ENCODE assay signal across 27 cellular contexts in genomic region chr17:50172130-50172529, GRCh38. TPM values are rescaled to one million over a fixed set of nuclear protein-coding genes. Genes with fewer than 3 reads are reported as not detected.
DNase-seq lines count a peak whose midpoint lies in the region; ATAC-seq and TF ChIP-seq lines count a peak whose summit lies in the region.
"Had no signal": no experiment of that assay in that cellular context is flagged by ENCODE, and none has a peak within 500 bp of the region (broad histone marks: within the 10 kb centered on the region; RNA-seq: fewer than 3 reads in every experiment).

No MANE protein-coding gene starts in this region.

- no peak overlapping the region for H3K56ac ChIP-seq in IMR-90 (ENCODE audit: extremely low read depth, insufficient read depth, low read length)

- H3K4me1 ChIP-seq in IMR-90 (ENCODE audit: control insufficient read depth, insufficient read depth, low read length), result peaks cover 20% of the 10 kb centered on the region
- peaks cover 27% of the 10 kb centered on the region for H3K4me1 ChIP-seq in hepatocyte (ENCODE audit: insufficient read depth)
- H3K4me1 ChIP-seq in gastrocnemius medialis, result peaks cover 68 to 69% of the 10 kb centered on the region in 2 donors
- H3K4me1 ChIP-seq: HAP-1 had no signal

- no peak overlapping the region for H3K14ac ChIP-seq in IMR-90 (replicated peaks; ENCODE audit: low read depth, low read length)

- BruUV-seq in IMR-90 (replicated peaks; lab: Mats Ljungman, UMichigan), result no TSS peak

- H3K27ac ChIP-seq in IMR-90 (ENCODE audit: insufficient read depth, low read length) (0 out of 2 replicates have a peak overlapping the region, but pooled peaks have one; percentile 9), hepatocyte (peak overlapping the region; percentile 83), gastrocnemius medialis (peak overlapping the region; percentile 98 to 100 (median 99))
- H3K27ac ChIP-seq: C4-2B, epithelial cell of prostate had no signal

- H2AK9ac ChIP-seq in IMR-90 (replicated peaks; ENCODE audit: low read depth, low read length, poor library complexity), result no peak overlapping the region

- POLR2A ChIA-PET in IMR-90 (lab: Charles Lee; ENCODE audit: unreplicated experiment), result no interaction called here

- no peak overlapping the region for H3K4me2 ChIP-seq in IMR-90 (ENCODE audit: low read depth, low read length)
- H3K4me2 ChIP-seq in hepatocyte, result no peak overlapping the region

- no peak overlapping the region for H2BK5ac ChIP-seq in IMR-90 (ENCODE audit: low read depth, low read length, poor library complexity, severe bottlenecking)

- no peaks in the 10 kb centered on the region for H3K27me3 ChIP-seq in IMR-90 (ENCODE audit: control insufficient read depth, insufficient read depth, low read length)
- H3K27me3 ChIP-seq in hepatocyte, result no peaks in the 10 kb centered on the region
- H3K27me3 ChIP-seq in gastrocnemius medialis, result no peaks in the 10 kb centered on the region
- H3K27me3 ChIP-seq: ovary, upper lobe of right lung had no signal

- no peak for TF ChIP-seq RAD21 in IMR-90 (IDR thresholded peaks at IDR 0.05; ENCODE audit: low read length)

- peaks cover 15% of the 10 kb centered on the region for H3K9me1 ChIP-seq in IMR-90 (ENCODE audit: insufficient read depth, low read length)

- ATAC-seq in IMR-90 (ENCODE audit: low read depth) (no peak), gastrocnemius medialis (no peak), GM19023 (IDR thresholded peaks at IDR 0.05; ENCODE audit: unreplicated experiment) (no peak), GM21825 (IDR thresholded peaks at IDR 0.05; ENCODE audit: unreplicated experiment) (no peak)
- ATAC-seq: left colon, upper lobe of right lung had no signal

- no peak overlapping the region for H4K5ac ChIP-seq in IMR-90 (ENCODE audit: low read depth, low read length)

- intact Hi-C loops in IMR-90 (cut with micrococcal nuclease) (loop anchor here (2.0 kb wide), 1 partner anchor 119 kb away; no protein-coding TSS in a partner anchor), gastrocnemius medialis (cut with DNase I; ENCODE audit: low total_unique reads) (no loop called here)

- H4K91ac ChIP-seq in IMR-90 (ENCODE audit: insufficient read depth, low read depth, low read length), result peak overlapping the region; percentile 40; the same call in 1 of the 2 replicates

- H2AFZ ChIP-seq in IMR-90 (replicated peaks; ENCODE audit: low read length, poor library complexity), result no peak overlapping the region
- H2AFZ ChIP-seq in hepatocyte, result no peak overlapping the region

- H2BK20ac ChIP-seq in IMR-90 (ENCODE audit: low read depth, low read length), result no peak overlapping the region

- no peaks in the 10 kb centered on the region for H3K9me2 ChIP-seq in hepatocyte (replicated peaks; ENCODE audit: insufficient read depth)

- H3K4me3 ChIP-seq in IMR-90 (ENCODE audit: insufficient read depth, low read depth, low read length) (no peak overlapping the region), hepatocyte (no peak overlapping the region), gastrocnemius medialis (no peak overlapping the region)
- H3K4me3 ChIP-seq: HAP-1, ovary, upper lobe of right lung had no signal

- H4K20me1 ChIP-seq in IMR-90 (ENCODE audit: insufficient read depth, low read length) (no peaks in the 10 kb centered on the region), hepatocyte (ENCODE audit: insufficient read depth, poor library complexity, severe bottlenecking) (no peaks in the 10 kb centered on the region)

- H2BK15ac ChIP-seq in IMR-90 (ENCODE audit: low read depth, low read length), result peak overlapping the region; percentile 36; the same call in 2 of the 3 replicates

- dilution Hi-C loops in IMR-90 (cut with HindIII; ENCODE audit: low sequenced_read_pairs, unreplicated experiment), result no loop called here

- no peak overlapping the region for H3K9ac ChIP-seq in IMR-90 (ENCODE audit: low read depth, low read length)

- H3K9me3 ChIP-seq in IMR-90 (ENCODE audit: control insufficient read depth, insufficient read depth, low read length), result no peaks in the 10 kb centered on the region
- H3K9me3 ChIP-seq in hepatocyte (ENCODE audit: low read depth), result no peaks in the 10 kb centered on the region
- H3K9me3 ChIP-seq in gastrocnemius medialis, result no peaks in the 10 kb centered on the region
- H3K9me3 ChIP-seq: Caco-2, HAP-1, ovary, upper lobe of right lung had no signal

- H3K79me1 ChIP-seq in IMR-90 (ENCODE audit: low read depth in 1 of 2, low read length in 2 of 2), result peaks cover 12 to 30% of the 10 kb centered on the region in 2 experiments; a peak in 3 of 4 replicates

- H3K23ac ChIP-seq in IMR-90 (ENCODE audit: low read depth, low read length), result no peak overlapping the region

- H3K36me3 ChIP-seq in IMR-90 (ENCODE audit: control insufficient read depth, insufficient read depth, low read length), result peaks cover 6% of the 10 kb centered on the region
- no peaks in the 10 kb centered on the region for H3K36me3 ChIP-seq in hepatocyte (replicated peaks; ENCODE audit: insufficient read depth, low read depth)
- H3K36me3 ChIP-seq in gastrocnemius medialis, result peaks cover 0 to 34% of the 10 kb centered on the region in 2 donors
- H3K36me3 ChIP-seq: HAP-1, ovary, upper lobe of right lung had no signal

- TF ChIP-seq POLR2A in IMR-90 (IDR thresholded peaks at IDR 0.05; ENCODE audit: low read depth, low read length) (0 out of 2 replicates have a peak, but pooled peaks have one; percentile 19), gastrocnemius medialis (IDR thresholded peaks at IDR 0.05) (no peak)

- no peaks in the 10 kb centered on the region for H3K79me2 ChIP-seq in hepatocyte

- H2BK120ac ChIP-seq in IMR-90 (ENCODE audit: low read depth, low read length), result peak overlapping the region; percentile 80; the same call in 1 of the 2 replicates

- in situ Hi-C loops in IMR-90 (cut with MboI; ENCODE audit: low sequenced_read_pairs), result loop anchor here (10.0 kb wide), 1 partner anchor 113 kb away; no protein-coding TSS in a partner anchor
- in situ Hi-C loops in gastrocnemius medialis (cut with MboI; ENCODE audit: low sequenced_read_pairs in 4 of 4), result loop anchor here in 1 of 4 donors (5.0 kb wide), 1 partner anchor 80 kb away; no protein-coding TSS in a partner anchor

- no peak overlapping the region for H4K8ac ChIP-seq in IMR-90 (ENCODE audit: low read depth in 2 of 2, low read length in 2 of 2)

- DNase-seq in IMR-90, result no peak
- peak; percentile 58 for DNase-seq in cerebellar cortex (ENCODE audit: low spot score)
- DNase-seq in hepatocyte (ENCODE audit: low spot score), result no peak
- no peak for DNase-seq in gastrocnemius medialis
- DNase-seq in NCI-H1436 (lab: John Stamatoyannopoulos, UW), result no peak
- DNase-seq: activated CD4-positive, alpha-beta T cell treated with anti-CD3 and anti-CD28 coated beads for 1 hour; activated T-cell treated with anti-CD3 and anti-CD28 coated beads for 4 hours; Caco-2; DMS79 treated with DMSO at 0.1 percent for 48 hours; KBM-7; left colon; naive B cell; NCI-H1417 treated with DMSO at 0.1 percent for 48 hours; NCI-H2107; NCI-H446 treated with DMSO at 0.1 percent for 48 hours; ovary; stimulated activated CD4-positive, alpha-beta T cell treated with anti-CD3 and anti-CD28 coated beads, Interleukin-12 subunit alpha, Interleukin-12 subunit beta, amount 100 ng/mL, for 4 hours; stimulated activated CD4-positive, alpha-beta T cell treated with anti-CD3 and anti-CD28 coated beads, Interleukin-4, amount 100 ng/mL, for 1 hour; T-helper 1 cell; upper lobe of right lung had no signal

- CTCF ChIA-PET in IMR-90 (lab: Yijun Ruan, JAX), result interaction anchor here (1.0 to 1.1 kb wide), 2 partner anchors 10 to 124 kb away, joined by 3 read pairs; no protein-coding TSS in a partner anchor

- H3K18ac ChIP-seq in IMR-90 (ENCODE audit: low read depth, low read length), result no peak overlapping the region

- WGBS in IMR-90 (ENCODE audit: extremely low coverage in 2 of 2, insufficient read length in 1 of 2), 2 experiments, result no CpG with 5 or more reads among the region's 11 CpGs
- 94% methylated on average over 11 of the region's 11 CpGs for WGBS in hepatocyte (ENCODE audit: low lambda C conversion rate, missing lambda C conversion rate)

- H2AK5ac ChIP-seq in IMR-90 (ENCODE audit: low read depth, low read length), result peak overlapping the region; percentile 86; the same call in 1 of the 2 replicates

- H3K4ac ChIP-seq in IMR-90 (ENCODE audit: low read depth, low read length), result peak overlapping the region; percentile 15; the same call in 1 of the 2 replicates

- no peak for TF ChIP-seq CTCF in IMR-90 (conservative IDR thresholded peaks at IDR 0.05; ENCODE audit: low read depth, low read length)
- no peak for TF ChIP-seq CTCF in hepatocyte (IDR thresholded peaks at IDR 0.05; ENCODE audit: poor library complexity)
- no peak for TF ChIP-seq CTCF in gastrocnemius medialis (IDR thresholded peaks at IDR 0.05 in 4 of 5, conservative IDR thresholded peaks at IDR 0.05 in 1 of 5)

TF ChIP-seq in IMR-90, 13 proteins besides CTCF, POLR2A, EP300 and RAD21 (continues in another document):
- TF ChIP-seq MAZ (IDR thresholded peaks at IDR 0.05; ENCODE audit: borderline replicate concordance, low read depth, low read length), result no peak

RNA-seq across cellular contexts. Expression of gene SGCA, which starts 6.3 kb away (rescaled TPM):
- not detected in 2 replicates for total RNA-seq in IMR-90 (2012; rRNA removed)
- polyA plus RNA-seq in IMR-90 (2012; rRNA removed), result 0.19 and 0.55 TPM in 2 replicates
- 0.36 and 0.43 TPM in 2 replicates for polyA plus RNA-seq in IMR-90 (2012; cell fraction: cytosol; rRNA removed)
- polyA plus RNA-seq in IMR-90 (2012; cell fraction: nucleus; rRNA removed; ENCODE audit: low replicate concordance), result 0.34 TPM in 1 of 2 replicates, not detected in the other
- 0.37 TPM in 1 of 2 replicates, not detected in the other for total RNA-seq in hepatocyte
- polyA plus RNA-seq in hepatocyte, result 0.83 and 2.2 TPM in 2 replicates
- 100 to 1,000 TPM; 227 to 385 (median 292) TPM for total RNA-seq in gastrocnemius medialis
- total RNA-seq: Caco-2, HT1080, RPMI7951 had no signal

RNA-seq across cellular contexts. Expression of gene PPP1R9B, which starts 21.7 kb away (rescaled TPM):
- 28.0 and 38.6 TPM in 2 replicates for total RNA-seq in IMR-90 (2012; rRNA removed)
- polyA plus RNA-seq in IMR-90 (2012; rRNA removed), result 23.0 and 25.8 TPM in 2 replicates
- 16.2 and 19.3 TPM in 2 replicates for polyA plus RNA-seq in IMR-90 (2012; cell fraction: cytosol; rRNA removed)
- polyA plus RNA-seq in IMR-90 (2012; cell fraction: nucleus; rRNA removed; ENCODE audit: low replicate concordance), result 42.2 and 55.1 TPM in 2 replicates
- 22.5 and 26.2 TPM in 2 replicates for total RNA-seq in hepatocyte
- 5.1 and 6.7 TPM in 2 replicates for polyA plus RNA-seq in hepatocyte
- total RNA-seq in gastrocnemius medialis, result 10 to 100 TPM in 2 of 4 donors, 1 to 10 TPM in 2; 4.7 to 18.8 (median 11.0) TPM

RNA-seq across cellular contexts. Expression of gene COL1A1, which starts 29.3 kb away (rescaled TPM):
- total RNA-seq in IMR-90 (2012; rRNA removed) (1,825 and 2,180 TPM in 2 replicates), hepatocyte (351 and 1,063 TPM in 2 replicates), gastrocnemius medialis (1 to 10 TPM; 1.7 to 9.5 (median 5.1) TPM)
- polyA plus RNA-seq in IMR-90 (2012; rRNA removed) (4,117 and 4,350 TPM in 2 replicates), hepatocyte (5,822 and 6,071 TPM in 2 replicates)
- 6,648 and 7,973 TPM in 2 replicates for polyA plus RNA-seq in IMR-90 (2012; cell fraction: cytosol; rRNA removed)
- 7,018 and 18,611 TPM in 2 replicates for polyA plus RNA-seq in IMR-90 (2012; cell fraction: nucleus; rRNA removed; ENCODE audit: low replicate concordance)

RNA-seq across cellular contexts. Expression of gene SAMD14, which starts 42.2 kb away (rescaled TPM):
- total RNA-seq in IMR-90 (2012; rRNA removed) (1.4 TPM in 2 replicates), hepatocyte (2.4 and 3.1 TPM in 2 replicates), gastrocnemius medialis (1 to 10 TPM in 1 of 4 donors, under 1 TPM in 2, not detected in 1; 0.04 to 3.8 (median 0.31) TPM)
- polyA plus RNA-seq in IMR-90 (2012; rRNA removed) (6.2 and 6.7 TPM in 2 replicates), hepatocyte (3.1 and 4.2 TPM in 2 replicates)
- polyA plus RNA-seq in IMR-90 (2012; cell fraction: cytosol; rRNA removed), result 2.7 and 5.4 TPM in 2 replicates
- polyA plus RNA-seq in IMR-90 (2012; cell fraction: nucleus; rRNA removed; ENCODE audit: low replicate concordance), result 20.9 and 34.4 TPM in 2 replicates
- total RNA-seq: HT1080 had no signal

Comparison
In these comparisons a context has a peak if more than half of its experiments do, and no peak if none do; other contexts are left out.
1. H3K27ac ChIP-seq: peak in every context shown above with its lines; median percentile 99 in gastrocnemius medialis; 83 in hepatocyte; 9 in IMR-90.
2. RNA of gene SGCA, which starts 6.3 kb away (total RNA-seq): 227 to 385 TPM in gastrocnemius medialis; 0.37 TPM in hepatocyte and not detected in IMR-90; every median in the first group is over 100 times any median in the second.
3. RNA of gene COL1A1, which starts 29.3 kb away (total RNA-seq): 1,825 to 2,180 TPM in IMR-90 and 351 to 1,063 TPM in hepatocyte; 1.7 to 9.5 TPM in gastrocnemius medialis; every median in the first group is over 10 times any median in the second.